In genomic region chr21:39456665-39457064, GRCh38 we compare ENCODE assay signal across 1 cellular context.
TF ChIP-seq lines count a peak whose summit lies in the region.

No MANE protein-coding gene starts in this region.

TF ChIP-seq in K562, 482 proteins besides CTCF, POLR2A, EP300 and RAD21:
- TF ChIP-seq ZNF316 (IDR thresholded peaks at IDR 0.05) = no peak
- TF ChIP-seq NFIX (CRISPR knock-in tag; IDR thresholded peaks at IDR 0.05; ENCODE audit: low read depth) = no peak
- TF ChIP-seq BCOR (IDR thresholded peaks at IDR 0.05) = no peak
- no peak for TF ChIP-seq POLR2B (IDR thresholded peaks at IDR 0.05; ENCODE audit: low read depth, partially characterized antibody)
- TF ChIP-seq CUX1 (CRISPR knock-in tag; IDR thresholded peaks at IDR 0.05) = peak; percentile 51; the same call in 1 of the 2 replicates
